ENCODE assay signal across 24 cellular contexts in the genomic region with DNA sequence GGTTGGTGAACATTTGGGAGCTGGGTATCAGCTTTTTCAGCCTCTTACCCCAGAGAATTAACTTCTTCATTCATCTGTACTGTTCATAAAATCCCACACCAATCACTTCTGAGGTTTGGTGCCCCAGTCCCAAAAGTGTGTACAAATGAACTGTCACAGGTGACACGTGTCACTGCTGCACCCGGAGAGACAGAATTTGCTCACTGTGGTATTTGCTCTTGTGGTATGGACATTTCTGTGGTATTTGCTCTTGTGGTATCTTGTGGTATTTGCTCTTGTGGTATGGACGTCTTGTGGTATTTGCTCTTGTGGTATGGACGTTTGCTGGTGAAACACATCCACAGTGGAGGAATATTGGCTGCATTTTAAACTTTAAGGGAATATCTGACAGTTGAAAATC.
A peak's percentile ranks its signal among the peaks of the same experiment; 100 is the strongest.
DNase-seq lines count a peak whose midpoint lies in the region; TF ChIP-seq lines count a peak whose summit lies in the region.
"Had no signal": no experiment of that assay in that cellular context is flagged by ENCODE, and none has a peak within 500 bp of the region (broad histone marks: within the 10 kb centered on the region; RNA-seq: fewer than 3 reads in every experiment).

No MANE protein-coding gene starts in this region.

- H3K27ac ChIP-seq in WERI-Rb-1, result no peak overlapping the region
- H3K27ac ChIP-seq: body of pancreas, heart right ventricle, PC-9, spleen, tibial nerve had no signal

- peaks cover 9% of the 10 kb centered on the region for H3K36me3 ChIP-seq in WERI-Rb-1
- H3K36me3 ChIP-seq: heart right ventricle, spleen, tibial nerve had no signal

- no peaks in the 10 kb centered on the region for H3K27me3 ChIP-seq in WERI-Rb-1 (ENCODE audit: insufficient read depth, low read depth, severe bottlenecking)
- H3K27me3 ChIP-seq: body of pancreas, heart right ventricle, spleen, tibial nerve had no signal

- H3K9me3 Mint-ChIP-seq in neural crest cell, result peaks cover 2% of the 10 kb centered on the region
- H3K9me3 Mint-ChIP-seq: activated CD4-positive, alpha-beta memory T cell treated with anti-CD3 and anti-CD28 coated beads for 36 hours; activated naive CD4-positive, alpha-beta T cell treated with anti-CD3 and anti-CD28 coated beads, Interleukin-2, amount 50 U/mL, for 72 hours; activated T-helper 2 cell treated with anti-CD3 and anti-CD28 coated beads, Interferon-gamma antibody, Interleukin-2, Interleukin-4, amounts not matched to agents 10 μg/mL and 5 μg/mL and 100 μg/mL, durations not matched to agents 14 hours and 24 hours and 36 hours; CD4-positive, alpha-beta T cell; naive thymus-derived CD8-positive, alpha-beta T cell had no signal

- H3K9me3 ChIP-seq in WERI-Rb-1 (ENCODE audit: severe bottlenecking), result no peaks in the 10 kb centered on the region
- H3K9me3 ChIP-seq: body of pancreas, heart right ventricle, spleen, tibial nerve had no signal

- H3K4me3 Mint-ChIP-seq in neural crest cell, result no peak overlapping the region
- H3K4me3 Mint-ChIP-seq: activated CD4-positive, alpha-beta memory T cell treated with anti-CD3 and anti-CD28 coated beads for 36 hours; CD4-positive, alpha-beta T cell; naive thymus-derived CD8-positive, alpha-beta T cell had no signal

- peak; percentile 5 for DNase-seq in EH (ENCODE audit: low read depth)
- DNase-seq in M059J (ENCODE audit: low read depth), result peak; percentile 26
- DNase-seq in astrocyte of the spinal cord (ENCODE audit: low read depth, low spot score), result peak; percentile 30
- DNase-seq in neural crest cell (ENCODE audit: low read depth, low spot score), result no peak
- DNase-seq in DMS153 (lab: John Stamatoyannopoulos, UW), result no peak
- no peak for DNase-seq in NCI-H748 (lab: John Stamatoyannopoulos, UW; ENCODE audit: unreplicated experiment)
- DNase-seq in SHP77 (lab: John Stamatoyannopoulos, UW), result no peak
- no peak for DNase-seq in WERI-Rb-1
- DNase-seq: activated CD4-positive, alpha-beta memory T cell treated with anti-CD3 and anti-CD28 coated beads for 36 hours; body of pancreas; CD4-positive, alpha-beta T cell; cerebellar nuclear complex; GOT3; heart right ventricle; naive thymus-derived CD8-positive, alpha-beta T cell; NCI-H2029 treated with DMSO at 0.1 percent for 48 hours; PC-9; SIG-M5; spleen; stimulated activated CD4-positive, alpha-beta T cell treated with anti-CD3 and anti-CD28 coated beads, Interleukin-4, amount 100 ng/mL, for 1 hour; stimulated activated naive CD4-positive, alpha-beta T cell treated with Interleukin-2 at 50 U/mL for 16 hours had no signal

- TF ChIP-seq CTCF in astrocyte of the spinal cord (IDR thresholded peaks at IDR 0.05; ENCODE audit: low read depth, low read length) (no peak), neural crest cell (conservative IDR thresholded peaks at IDR 0.05) (no peak), WERI-Rb-1 (IDR thresholded peaks at IDR 0.05; ENCODE audit: low read depth, low read length) (no peak)

- in situ Hi-C loops in astrocyte of the spinal cord (cut with HindIII; ENCODE audit: low sequenced_read_pairs), result no loop called here

- H3K27me3 Mint-ChIP-seq in neural crest cell (ENCODE audit: low read depth), result no peaks in the 10 kb centered on the region
- H3K27me3 Mint-ChIP-seq: activated CD4-positive, alpha-beta memory T cell treated with anti-CD3 and anti-CD28 coated beads for 36 hours; CD4-positive, alpha-beta T cell had no signal

- peak overlapping the region; percentile 13 for H3K27ac Mint-ChIP-seq in neural crest cell (ENCODE audit: unreplicated experiment)
- H3K27ac Mint-ChIP-seq: activated CD4-positive, alpha-beta memory T cell treated with anti-CD3 and anti-CD28 coated beads for 36 hours; activated naive CD4-positive, alpha-beta T cell treated with anti-CD3 and anti-CD28 coated beads, Interleukin-2, amount 50 U/mL, for 72 hours; activated T-helper 2 cell treated with anti-CD3 and anti-CD28 coated beads, Interferon-gamma antibody, Interleukin-2, Interleukin-4, amounts not matched to agents 10 μg/mL and 5 μg/mL and 100 μg/mL, durations not matched to agents 14 hours and 24 hours and 36 hours; CD4-positive, alpha-beta T cell; naive thymus-derived CD8-positive, alpha-beta T cell had no signal

- no peaks in the 10 kb centered on the region for H3K4me1 Mint-ChIP-seq in neural crest cell
- H3K4me1 Mint-ChIP-seq: naive thymus-derived CD8-positive, alpha-beta T cell had no signal

- peaks cover 31% of the 10 kb centered on the region for H3K36me3 Mint-ChIP-seq in neural crest cell (ENCODE audit: low read depth)
- H3K36me3 Mint-ChIP-seq: activated CD4-positive, alpha-beta memory T cell treated with anti-CD3 and anti-CD28 coated beads for 36 hours; activated naive CD4-positive, alpha-beta T cell treated with anti-CD3 and anti-CD28 coated beads, Interleukin-2, amount 50 U/mL, for 72 hours; naive thymus-derived CD8-positive, alpha-beta T cell had no signal

- no peak overlapping the region for H3K4me3 ChIP-seq in astrocyte of the spinal cord (ENCODE audit: low read depth, low read length)
- no peak overlapping the region for H3K4me3 ChIP-seq in WERI-Rb-1 (ENCODE audit: low read depth, low read length)
- H3K4me3 ChIP-seq: body of pancreas, heart right ventricle, PC-9, spleen, tibial nerve had no signal

Comparison
In these comparisons a context has a peak if more than half of its experiments do, and no peak if none do; other contexts are left out.
1. DNase-seq: peak in EH (single experiment), M059J (single experiment) and astrocyte of the spinal cord (single experiment); none in neural crest cell (single experiment), DMS153 (single experiment), NCI-H748 (single experiment), SHP77 (0 of 2) and WERI-Rb-1 (single experiment).